Comparison of ENCODE assay signal across 7 cellular contexts in the genomic region with DNA sequence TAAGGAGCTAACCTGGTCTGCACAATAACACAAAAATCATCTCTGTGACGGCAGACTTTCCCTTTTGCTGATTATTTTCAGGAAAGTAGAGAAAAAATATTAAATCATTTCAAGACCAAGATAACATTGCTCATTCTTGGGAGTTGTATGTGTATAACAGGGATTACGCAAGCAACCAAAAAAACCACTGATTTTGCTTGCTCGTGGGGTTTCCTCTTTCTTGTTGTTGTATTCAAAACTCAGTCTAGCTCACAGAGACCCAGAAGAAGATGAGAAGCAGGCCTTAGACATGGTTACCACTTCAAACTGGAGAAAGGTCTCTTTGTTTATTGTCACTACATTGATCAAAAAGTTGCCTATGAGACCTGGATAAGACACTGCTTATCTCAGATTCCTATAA. TPM values are rescaled to one million over a fixed set of nuclear protein-coding genes. Genes with fewer than 3 reads are reported as not detected.
DNase-seq lines count a peak whose midpoint lies in the region; ATAC-seq, FAIRE-seq and TF ChIP-seq lines count a peak whose summit lies in the region.

No MANE protein-coding gene starts in this region.

- H3K9me3 ChIP-seq in astrocyte (ENCODE audit: insufficient read depth, low read depth, low read length) (no peaks in the 10 kb centered on the region), vagina (no peaks in the 10 kb centered on the region)

- H4K20me1 ChIP-seq in astrocyte (ENCODE audit: insufficient read depth, low read length) = peaks cover 14% of the 10 kb centered on the region

- peak overlapping the region; percentile 7 for H3K4me2 ChIP-seq in astrocyte (ENCODE audit: low read length)

- H3K27ac ChIP-seq in HL-60 (replicated peaks) (peak overlapping the region; percentile 60), astrocyte (ENCODE audit: low read depth, low read length) (no peak overlapping the region), skin epidermis (peak overlapping the region in 14 of 21 experiments; percentile 0 to 90 (median 49)), vagina (no peak overlapping the region)

- H3K4me3 ChIP-seq in HL-60 (replicated peaks; ENCODE audit: insufficient read depth, low read length) = no peak overlapping the region
- no peak overlapping the region for H3K4me3 ChIP-seq in astrocyte (ENCODE audit: insufficient read depth, low read depth, low read length)
- no peak overlapping the region for H3K4me3 ChIP-seq in skin epidermis
- no peak overlapping the region for H3K4me3 ChIP-seq in vagina

- H3K9ac ChIP-seq in astrocyte (ENCODE audit: low read length) = no peak overlapping the region

- H2AFZ ChIP-seq in astrocyte (ENCODE audit: low read depth, low read length) = no peak overlapping the region

- ATAC-seq in GM19395 (IDR thresholded peaks at IDR 0.05; ENCODE audit: unreplicated experiment) (peak; percentile 23), GM21381 (IDR thresholded peaks at IDR 0.05; ENCODE audit: unreplicated experiment) (no peak), HG03571 (IDR thresholded peaks at IDR 0.05; ENCODE audit: unreplicated experiment) (no peak)

- TF ChIP-seq POLR2A in vagina (IDR thresholded peaks at IDR 0.05) = no peak

- peaks cover 22% of the 10 kb centered on the region for H3K4me1 Mint-ChIP-seq in astrocyte (ENCODE audit: low read depth, unreplicated experiment)

- no peak for FAIRE-seq in astrocyte (lab: Jason Lieb, UNC)

- intact Hi-C loops in vagina (cut with DNase I) = no loop called here

- no peaks in the 10 kb centered on the region for H3K27me3 Mint-ChIP-seq in astrocyte (ENCODE audit: low read depth, unreplicated experiment)

- H3K4me1 ChIP-seq in astrocyte (ENCODE audit: insufficient read depth, low read length) (peaks cover 14% of the 10 kb centered on the region), vagina (peaks cover 21% of the 10 kb centered on the region)

- H3K9me3 Mint-ChIP-seq in astrocyte (ENCODE audit: unreplicated experiment) = no peaks in the 10 kb centered on the region

- DNase-seq in HL-60 (ENCODE audit: low read depth in 1 of 2, low spot score in 1 of 2) (peak in 1 of 2 experiments; percentile 89), astrocyte (ENCODE audit: low read depth) (peak; percentile 51), vagina (ENCODE audit: extremely low spot score in 2 of 2) (no peak)

- peaks cover 5% of the 10 kb centered on the region for H3K36me3 ChIP-seq in astrocyte (ENCODE audit: insufficient read depth, low read length)
- no peaks in the 10 kb centered on the region for H3K36me3 ChIP-seq in vagina

- no peak overlapping the region for H3K27ac Mint-ChIP-seq in astrocyte (ENCODE audit: unreplicated experiment)

- H3K27me3 ChIP-seq in HL-60 (ENCODE audit: insufficient read depth, poor library complexity, severe bottlenecking) = no peaks in the 10 kb centered on the region
- H3K27me3 ChIP-seq in astrocyte (ENCODE audit: insufficient read depth, low read length) = no peaks in the 10 kb centered on the region
- H3K27me3 ChIP-seq in vagina = no peaks in the 10 kb centered on the region

- no peak overlapping the region for H3K4me3 Mint-ChIP-seq in astrocyte (ENCODE audit: unreplicated experiment)

- H3K79me2 ChIP-seq in astrocyte (ENCODE audit: insufficient read depth, low read length) = peaks cover 27% of the 10 kb centered on the region

- TF ChIP-seq CTCF in HL-60 (IDR thresholded peaks at IDR 0.05; ENCODE audit: insufficient read depth, low read length) (no peak), astrocyte (IDR thresholded peaks at IDR 0.05; ENCODE audit: insufficient read depth, low read depth, low read length) (no peak), vagina (IDR thresholded peaks at IDR 0.05) (no peak)

- peaks cover 2% of the 10 kb centered on the region for H3K36me3 Mint-ChIP-seq in astrocyte (ENCODE audit: low read depth, unreplicated experiment)

RNA-seq across cellular contexts. Expression of a gene that starts 2.2 kb away (rescaled TPM):
- total RNA-seq in astrocyte = 220 and 232 TPM in 2 replicates
- 6.6 TPM for total RNA-seq in vagina

RNA-seq across cellular contexts. Expression of a gene that starts 33.0 kb away (rescaled TPM):
- total RNA-seq in astrocyte (48.4 and 56.9 TPM in 2 replicates), vagina (21.4 TPM)

Comparison
In these comparisons a context has a peak if more than half of its experiments do, and no peak if none do; other contexts are left out.
1. H3K27ac ChIP-seq: peak in HL-60 (single experiment) and skin epidermis (14 of 21); none in astrocyte (single experiment) and vagina (single experiment).
2. RNA of a gene that starts 2.2 kb away (total RNA-seq): 220 to 232 TPM in astrocyte; 6.6 TPM in vagina (single experiment); every median in the first group is over 10 times any median in the second.